25 cellular contexts compared by ENCODE assay signal in genomic region chr6:75516757-75517156, GRCh38. TPM values are rescaled to one million over a fixed set of nuclear protein-coding genes. Genes with fewer than 3 reads are reported as not detected.
DNase-seq lines count a peak whose midpoint lies in the region; FAIRE-seq and TF ChIP-seq lines count a peak whose summit lies in the region.
"Had no signal": no experiment of that assay in that cellular context is flagged by ENCODE, and none has a peak within 500 bp of the region (broad histone marks: within the 10 kb centered on the region; RNA-seq: fewer than 3 reads in every experiment).

No MANE protein-coding gene starts in this region.

- no peak overlapping the region for H3K14ac ChIP-seq in H9 (ENCODE audit: insufficient read depth, low read length)
- H3K14ac ChIP-seq in H1 (ENCODE audit: insufficient read length), result no peak overlapping the region

- DNase-seq in H9 (no peak), NAMALWA (ENCODE audit: low spot score) (peak; percentile 7), H1 (ENCODE audit: low read depth in 1 of 2, low spot score in 2 of 2) (no peak), mesendoderm (peak; percentile 6), HuH-7 (ENCODE audit: low spot score) (no peak), NCI-H2107 (lab: John Stamatoyannopoulos, UW) (no peak), A172 (ENCODE audit: low spot score) (no peak)
- DNase-seq: ACHN; AML-193; BE2C; CD4-positive, alpha-beta T cell; CD8-positive, alpha-beta memory T cell; DMS 273 treated with DMSO at 0.1 percent for 48 hours; DMS79; EL; GDM1; HCEC 1CT had no signal

- H3K36me3 Mint-ChIP-seq in H9 (ENCODE audit: insufficient read depth in 1 of 3, low read depth in 3 of 3), result no peaks in the 10 kb centered on the region
- H3K36me3 Mint-ChIP-seq: CD14-positive monocyte; CD8-positive, alpha-beta memory T cell had no signal

- H4K91ac ChIP-seq in H9 (ENCODE audit: insufficient read length, low read depth, low read length) (no peak overlapping the region), H1 (replicated peaks; ENCODE audit: insufficient read length, low read length) (no peak overlapping the region)

- H3K27ac ChIP-seq in H9 (ENCODE audit: insufficient read length, low read depth, low read length), result no peak overlapping the region
- no peak overlapping the region for H3K27ac ChIP-seq in H1 (ENCODE audit: low read depth, low read length)
- no peak overlapping the region for H3K27ac ChIP-seq in mesendoderm (ENCODE audit: low read depth, low read length)
- H3K27ac ChIP-seq: 22Rv1; A549; BLaER1 treated with 17β-estradiol and CSF1 and Interleukin-3, amounts not matched to agents 10 nM and 100 nM had no signal

- H4K5ac ChIP-seq in H9 (ENCODE audit: insufficient read length, low read depth, low read length) (no peak overlapping the region), H1 (ENCODE audit: insufficient read length, low read depth, low read length) (no peak overlapping the region), mesendoderm (ENCODE audit: low read length) (no peak overlapping the region)

- H3K27me3 Mint-ChIP-seq in H9 (ENCODE audit: low read depth), result no peaks in the 10 kb centered on the region
- H3K27me3 Mint-ChIP-seq: CD4-positive, alpha-beta T cell had no signal

- no peak overlapping the region for H3K4me3 Mint-ChIP-seq in H9
- H3K4me3 Mint-ChIP-seq: CD14-positive monocyte; CD4-positive, alpha-beta T cell; CD8-positive, alpha-beta memory T cell; GM23338 had no signal

- H2BK5ac ChIP-seq in H9 (ENCODE audit: insufficient read length, low read length) (no peak overlapping the region), H1 (ENCODE audit: low read depth, low read length) (no peak overlapping the region), mesendoderm (ENCODE audit: low read length) (no peak overlapping the region)

- H4K20me1 ChIP-seq in H9 (ENCODE audit: control insufficient read depth, insufficient read depth, insufficient read length) (no peaks in the 10 kb centered on the region), H1 (replicated peaks in 1 of 2; ENCODE audit: control insufficient read depth in 1 of 2, insufficient read depth in 2 of 2, low read length in 2 of 2) (no peaks in the 10 kb centered on the region)
- H4K20me1 ChIP-seq: BLaER1 treated with 17β-estradiol and CSF1 and Interleukin-3, amounts not matched to agents 10 nM and 100 nM had no signal

- no peak overlapping the region for H3K4ac ChIP-seq in H9 (ENCODE audit: low read depth, low read length)
- H3K4ac ChIP-seq in H1 (replicated peaks; ENCODE audit: insufficient read length, low read depth, low read length), result no peak overlapping the region
- H3K4ac ChIP-seq in mesendoderm (ENCODE audit: low read depth, low read length), result no peak overlapping the region

- H3K23me2 ChIP-seq in H9 (ENCODE audit: insufficient read length, low read depth, low read length, poor library complexity, severe bottlenecking), result no peaks in the 10 kb centered on the region
- H3K23me2 ChIP-seq in H1 (ENCODE audit: low read depth, low read length), result no peaks in the 10 kb centered on the region

- peak; percentile 22 to 28; a peak in 2 of 4 replicates for TF ChIP-seq RAD21 in H1 (IDR thresholded peaks at IDR 0.05 in 1 of 2, conservative IDR thresholded peaks at IDR 0.05 in 1 of 2; ENCODE audit: low read depth in 2 of 2, low read length in 2 of 2)

- H3K18ac ChIP-seq in H9 (ENCODE audit: insufficient read length, low read depth, low read length), result no peak overlapping the region
- no peak overlapping the region for H3K18ac ChIP-seq in H1 (ENCODE audit: extremely low read depth, low read length)
- H3K18ac ChIP-seq in mesendoderm (ENCODE audit: low read length), result no peak overlapping the region

- WGBS in H9 (ENCODE audit: extremely low coverage, insufficient read length, low lambda C conversion rate), result no CpG with 5 or more reads among the region's 2 CpGs
- 38% methylated on average over 2 of the region's 2 CpGs; no CpG with 5 or more reads in 1 of the 2 experiments for WGBS in H1 (ENCODE audit: extremely low coverage in 1 of 2, insufficient coverage in 1 of 2, insufficient read length in 1 of 2, insufficient replicate concordance in 2 of 2, low coverage in 1 of 2, low lambda C conversion rate in 2 of 2, missing lambda C conversion rate in 1 of 2), 2 experiments
- WGBS in mesendoderm (ENCODE audit: extremely low coverage, insufficient coverage, low lambda C conversion rate), result no CpG with 5 or more reads among the region's 2 CpGs

- H3K79me1 ChIP-seq in H9 (ENCODE audit: insufficient read depth, low read depth, low read length, poor library complexity, severe bottlenecking) (no peaks in the 10 kb centered on the region), H1 (ENCODE audit: low read depth, low read length) (no peaks in the 10 kb centered on the region), mesendoderm (ENCODE audit: low read length) (no peaks in the 10 kb centered on the region)

- no peak overlapping the region for H4K8ac ChIP-seq in H9 (replicated peaks; ENCODE audit: insufficient read length, low read depth, low read length)
- no peak overlapping the region for H4K8ac ChIP-seq in H1 (ENCODE audit: extremely low read depth, insufficient read depth, low read length)
- no peak overlapping the region for H4K8ac ChIP-seq in mesendoderm (ENCODE audit: low read depth, low read length)

- H3K56ac ChIP-seq in H9 (ENCODE audit: insufficient read length, low read depth, low read length), result no peak overlapping the region
- no peak overlapping the region for H3K56ac ChIP-seq in H1 (replicated peaks; ENCODE audit: insufficient read length, low read depth, low read length)
- no peak overlapping the region for H3K56ac ChIP-seq in mesendoderm (ENCODE audit: low read length)

- no peak overlapping the region for H3K4me3 ChIP-seq in H1 (ENCODE audit: extremely low read depth in 1 of 4, insufficient read depth in 2 of 4, low read depth in 3 of 4, low read length in 4 of 4)
- no peak overlapping the region for H3K4me3 ChIP-seq in mesendoderm (ENCODE audit: low read length)
- H3K4me3 ChIP-seq: A549; BLaER1 treated with 17β-estradiol and CSF1 and Interleukin-3, amounts not matched to agents 10 nM and 100 nM; GM12878; GM23338 had no signal

- H2BK20ac ChIP-seq in H9 (ENCODE audit: low read depth, low read length, poor library complexity, severe bottlenecking), result no peak overlapping the region
- no peak overlapping the region for H2BK20ac ChIP-seq in H1 (ENCODE audit: low read length)

- no peaks in the 10 kb centered on the region for H3K27me3 ChIP-seq in H9 (ENCODE audit: insufficient read depth, low read length)
- H3K27me3 ChIP-seq in H1 (replicated peaks in 1 of 4; ENCODE audit: control insufficient read depth in 3 of 4, extremely low read depth in 1 of 4, insufficient read depth in 3 of 4, low read length in 3 of 4), result no peaks in the 10 kb centered on the region
- no peaks in the 10 kb centered on the region for H3K27me3 ChIP-seq in mesendoderm (ENCODE audit: insufficient read depth, low read length, poor library complexity)
- H3K27me3 ChIP-seq: BE2C; BLaER1 treated with 17β-estradiol and CSF1 and Interleukin-3, amounts not matched to agents 10 nM and 100 nM had no signal

- H3K9ac ChIP-seq in H9 (ENCODE audit: extremely low read depth, insufficient read length, low read length), result no peak overlapping the region
- H3K9ac ChIP-seq in H1 (replicated peaks in 1 of 4; ENCODE audit: extremely low read depth in 1 of 4, low read depth in 3 of 4, low read length in 3 of 4), result no peak overlapping the region
- H3K9ac ChIP-seq in mesendoderm (ENCODE audit: low read length), result no peak overlapping the region
- H3K9ac ChIP-seq: BLaER1 treated with 17β-estradiol and CSF1 and Interleukin-3, amounts not matched to agents 10 nM and 100 nM had no signal

- 0 out of 5 replicates have a peak, but pooled peaks cover 0 to 2% of the 10 kb centered on the region in 2 experiments for H3K9me3 Mint-ChIP-seq in H9
- H3K9me3 Mint-ChIP-seq: CD4-positive, alpha-beta T cell; CD8-positive, alpha-beta memory T cell; GM23338 had no signal

- TF ChIP-seq CTCF in H9 (conservative IDR thresholded peaks at IDR 0.05), result peak; percentile 21; the same call in 1 of the 3 replicates
- TF ChIP-seq CTCF in H1 (IDR thresholded peaks at IDR 0.05; ENCODE audit: control extremely low read depth in 1 of 3, insufficient read depth in 1 of 3, low read depth in 1 of 3, low read length in 3 of 3), result peak in 1 of 3 experiments; percentile 20; a peak in 1 of 4 replicates

- no peak overlapping the region for H2AK5ac ChIP-seq in H9 (ENCODE audit: insufficient read length, low read length)
- H2AK5ac ChIP-seq in H1 (ENCODE audit: low read depth, low read length), result no peak overlapping the region
- H2AK5ac ChIP-seq in mesendoderm (ENCODE audit: low read length), result no peak overlapping the region

- H3K23ac ChIP-seq in H9 (ENCODE audit: insufficient read length, low read depth, low read length) (no peak overlapping the region), H1 (ENCODE audit: insufficient read length) (no peak overlapping the region), mesendoderm (ENCODE audit: low read length) (no peak overlapping the region)

- H2AFZ ChIP-seq in H9 (ENCODE audit: low read length), result no peak overlapping the region
- no peak overlapping the region for H2AFZ ChIP-seq in H1 (ENCODE audit: low read length)
- H2AFZ ChIP-seq: GM23338 had no signal

- no peaks in the 10 kb centered on the region; a peak in 1 of 4 replicates for H3K4me1 Mint-ChIP-seq in H9
- H3K4me1 Mint-ChIP-seq: CD8-positive, alpha-beta memory T cell; GM23338 had no signal

- H3K27ac Mint-ChIP-seq in H9, result no peak overlapping the region
- H3K27ac Mint-ChIP-seq: CD14-positive monocyte; CD4-positive, alpha-beta T cell; CD8-positive, alpha-beta memory T cell; GM23338 had no signal

- H2BK15ac ChIP-seq in H9 (ENCODE audit: low read depth, low read length) (no peak overlapping the region), H1 (ENCODE audit: low read length) (no peak overlapping the region), mesendoderm (replicated peaks; ENCODE audit: low read depth) (no peak overlapping the region)

- no peaks in the 10 kb centered on the region for H3K36me3 ChIP-seq in H1 (ENCODE audit: control insufficient read depth in 2 of 4, insufficient read depth in 4 of 4, low read length in 3 of 4)
- H3K36me3 ChIP-seq in mesendoderm (ENCODE audit: control insufficient read depth, insufficient read depth, low read length), result no peaks in the 10 kb centered on the region
- H3K36me3 ChIP-seq: BE2C; BLaER1 treated with 17β-estradiol and CSF1 and Interleukin-3, amounts not matched to agents 10 nM and 100 nM had no signal

- H2BK12ac ChIP-seq in H9 (ENCODE audit: insufficient read length, low read depth, low read length) (no peak overlapping the region), H1 (ENCODE audit: low read depth, low read length) (no peak overlapping the region)

- CTCF ChIA-PET in H1 (lab: Charles Lee; ENCODE audit: partially characterized antibody), result interaction anchor here (0.7 to 10.9 kb wide), 6 partner anchors 9 to 190 kb away, joined by 3 to 87 read pairs (median 4); no protein-coding TSS in a partner anchor

- TF ChIP-seq EP300 in H1 (IDR thresholded peaks at IDR 0.05; ENCODE audit: borderline replicate concordance in 1 of 2, low read depth in 2 of 2, low read length in 2 of 2), result no peak

- no peaks in the 10 kb centered on the region for H3K4me1 ChIP-seq in H9 (ENCODE audit: insufficient read depth, low read length)
- H3K4me1 ChIP-seq in H1 (replicated peaks in 1 of 4; ENCODE audit: control insufficient read depth in 3 of 4, insufficient read depth in 4 of 4, low read length in 3 of 4), result no peaks in the 10 kb centered on the region
- H3K4me1 ChIP-seq in mesendoderm (ENCODE audit: control insufficient read depth, low read depth, low read length), result no peaks in the 10 kb centered on the region
- H3K4me1 ChIP-seq: A549; BE2C; BLaER1 treated with 17β-estradiol and CSF1 and Interleukin-3, amounts not matched to agents 10 nM and 100 nM had no signal

- H2BK120ac ChIP-seq in H9 (ENCODE audit: low read depth, low read length, poor library complexity, severe bottlenecking) (no peak overlapping the region), H1 (replicated peaks; ENCODE audit: low read depth, low read length) (no peak overlapping the region), mesendoderm (ENCODE audit: low read depth, low read length) (no peak overlapping the region)

- H3K79me2 ChIP-seq in H9 (ENCODE audit: insufficient read depth, low read length) (no peaks in the 10 kb centered on the region), H1 (ENCODE audit: control insufficient read depth in 1 of 2, insufficient read depth in 2 of 2, low read length in 2 of 2) (no peaks in the 10 kb centered on the region), mesendoderm (ENCODE audit: control insufficient read depth, insufficient read depth, low read length) (no peaks in the 10 kb centered on the region)

- H3K9me3 ChIP-seq in H9 (ENCODE audit: control insufficient read depth, low read depth, low read length), result no peaks in the 10 kb centered on the region
- H3K9me3 ChIP-seq in H1 (ENCODE audit: insufficient read depth in 2 of 2, low read depth in 1 of 2, low read length in 1 of 2), result no peaks in the 10 kb centered on the region
- H3K9me3 ChIP-seq: A549; BE2C; BLaER1 treated with 17β-estradiol and CSF1 and Interleukin-3, amounts not matched to agents 10 nM and 100 nM had no signal

- no peak overlapping the region for H3T11ph ChIP-seq in H9 (ENCODE audit: low read length)

- H3K4me2 ChIP-seq in H9 (ENCODE audit: insufficient read depth, insufficient read length, low read length) (no peak overlapping the region), H1 (ENCODE audit: insufficient read depth in 1 of 2, low read depth in 2 of 2, low read length in 2 of 2) (no peak overlapping the region), mesendoderm (ENCODE audit: low read length) (no peak overlapping the region)
- H3K4me2 ChIP-seq: A549; BLaER1 treated with 17β-estradiol and CSF1 and Interleukin-3, amounts not matched to agents 10 nM and 100 nM; GM23338 had no signal

- FAIRE-seq in H1 (lab: Jason Lieb, UNC), result no peak
- FAIRE-seq: A549, GM12878, GM19239, H54 had no signal

- POLR2A ChIA-PET in H1 (lab: Charles Lee; ENCODE audit: partially characterized antibody), result no interaction called here

- TF ChIP-seq POLR2A in H1 (IDR thresholded peaks at IDR 0.05; ENCODE audit: control extremely low read depth in 1 of 2, low read depth in 2 of 2, low read length in 2 of 2), result no peak

RNA-seq across cellular contexts. Expression of gene FILIP1, which starts 23.2 kb away (rescaled TPM):
- 8.6 and 10.5 TPM in 2 replicates for total RNA-seq in H9 (2021)
- total RNA-seq in H1 (2021; fragmentation: NEBNext Ultra II Directional; extraction: Animal tissue kit (Norgen Biotek cat#: 25700)), result 5.0 and 5.7 TPM in 2 replicates
- polyA plus RNA-seq in H1 (2011; rRNA removed), result 2.0 and 2.4 TPM in 2 replicates
- 4.7 TPM for polyA plus RNA-seq in H1 (2011; cell fraction: cytosol; rRNA removed)
- 8.2 TPM for polyA plus RNA-seq in H1 (2011; cell fraction: nucleus; rRNA removed)
- polyA plus RNA-seq in H1 (2012, experiment 1 of 2), result 2.8 to 4.3 TPM (median 4.0 TPM) in 4 replicates
- 0.10 TPM for polyA plus RNA-seq in H1 (2012, experiment 2 of 2)
- 5.2 TPM for polyA plus RNA-seq in H1 (2013, experiment 1 of 2)
- polyA plus RNA-seq in H1 (2013, experiment 2 of 2), result 4.2 TPM
- polyA minus RNA-seq in H1 (2011; rRNA and poly(A)+ RNA removed), result 5.4 and 10.6 TPM in 2 replicates
- 3.6 TPM for polyA minus RNA-seq in H1 (2011; cell fraction: cytosol; rRNA and poly(A)+ RNA removed)
- 13.5 TPM for polyA minus RNA-seq in H1 (2011; cell fraction: nucleus; rRNA and poly(A)+ RNA removed)
- polyA plus RNA-seq in mesendoderm (2013, experiment 1 of 2), result 2.2 TPM
- 2.4 TPM for polyA plus RNA-seq in mesendoderm (2013, experiment 2 of 2)
- total RNA-seq in A172 (2014; rRNA removed; shearing (Covaris generic)), result 0.05 and 0.29 TPM in 2 replicates
- total RNA-seq: CD8-positive, alpha-beta memory T cell had no signal
- polyA plus RNA-seq: CD14-positive monocyte; CD8-positive, alpha-beta memory T cell had no signal

Comparison
In these comparisons a context has a peak if more than half of its experiments do, and no peak if none do; other contexts are left out.
1. DNase-seq: peak in NAMALWA (single experiment) and mesendoderm (single experiment); none in H9 (single experiment), H1 (0 of 2), HuH-7 (single experiment), NCI-H2107 (single experiment) and A172 (single experiment).